Comparison of ENCODE assay signal across 15 cellular contexts in the genomic region with DNA sequence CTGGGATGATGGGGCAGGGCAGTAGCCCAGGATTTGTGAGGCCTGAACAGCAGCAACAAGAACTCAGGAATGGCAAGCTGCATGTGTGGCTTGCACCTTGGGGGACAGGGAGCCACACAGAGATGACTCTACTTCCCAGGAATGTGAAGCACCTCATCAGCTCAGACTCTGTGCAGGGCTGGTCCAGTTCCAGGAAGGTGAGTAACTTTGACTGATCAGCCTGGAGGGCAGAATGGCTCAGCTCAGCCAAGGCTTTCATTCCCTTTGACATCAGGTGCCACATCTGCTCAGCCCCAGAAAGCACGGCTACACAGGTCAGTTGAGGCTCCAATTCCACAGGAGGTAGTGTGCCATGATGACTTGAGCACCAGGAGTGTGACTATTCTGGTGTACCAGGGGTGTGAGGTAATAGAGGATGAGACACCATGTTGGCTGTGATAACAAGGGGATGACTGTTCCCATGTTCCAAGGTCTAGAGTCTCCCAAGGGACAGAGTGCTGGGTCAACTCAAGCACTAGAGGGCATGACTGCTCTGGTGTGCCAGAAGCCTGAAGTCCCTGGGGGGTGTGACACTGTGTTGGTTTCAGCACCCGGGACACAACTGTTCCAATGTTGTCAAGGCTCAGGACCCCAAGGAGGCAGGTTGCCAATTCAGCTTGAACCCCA.
DNase-seq lines count a peak whose midpoint lies in the region; ATAC-seq and TF ChIP-seq lines count a peak whose summit lies in the region.
"Had no signal": no experiment of that assay in that cellular context is flagged by ENCODE, and none has a peak within 500 bp of the region (broad histone marks: within the 10 kb centered on the region; RNA-seq: fewer than 3 reads in every experiment).

No MANE protein-coding gene starts in this region.

- H3K4me3 ChIP-seq in choroid plexus epithelial cell (ENCODE audit: low read depth, low read length) (no peak overlapping the region), mesendoderm (ENCODE audit: low read length) (no peak overlapping the region)
- H3K4me3 ChIP-seq: suprapubic skin had no signal

- no peaks in the 10 kb centered on the region for H3K79me2 ChIP-seq in mesendoderm (ENCODE audit: control insufficient read depth, insufficient read depth, low read length)

- no peak for TF ChIP-seq CTCF in choroid plexus epithelial cell (conservative IDR thresholded peaks at IDR 0.05; ENCODE audit: low read depth, low read length)

- no peak overlapping the region for H4K8ac ChIP-seq in mesendoderm (ENCODE audit: low read depth, low read length)

- no peak overlapping the region for H3K9ac ChIP-seq in mesendoderm (ENCODE audit: low read length)

- H2BK5ac ChIP-seq in mesendoderm (ENCODE audit: low read length): no peak overlapping the region

- no peak overlapping the region for H2AK5ac ChIP-seq in mesendoderm (ENCODE audit: low read length)

- no peak overlapping the region for H3K18ac ChIP-seq in mesendoderm (ENCODE audit: low read length)

- no peaks in the 10 kb centered on the region for H3K79me1 ChIP-seq in mesendoderm (ENCODE audit: low read length)

- no peak overlapping the region for H3K23ac ChIP-seq in mesendoderm (ENCODE audit: low read length)

- DNase-seq in ELR (ENCODE audit: low read depth) (peak; percentile 96), NCI-H226 (peak; percentile 92), choroid plexus epithelial cell (ENCODE audit: low read depth) (peak; percentile 40), mesendoderm (peak; percentile 53), NCI-H1694 (lab: John Stamatoyannopoulos, UW) (no peak), NCI-H446 treated with DMSO at 0.1 percent for 48 hours (lab: John Stamatoyannopoulos, UW) (no peak)
- DNase-seq in activated CD8-positive, alpha-beta memory T cell treated with anti-CD3 and anti-CD28 coated beads for 24 hours: no peak
- DNase-seq: activated naive CD8-positive, alpha-beta T cell treated with anti-CD3 and anti-CD28 coated beads, Interleukin-2, amount 50 U/mL, for 24 hours; NCI-H1092 treated with DMSO at 0.1 percent for 48 hours; NCI-H524 treated with DMSO at 0.1 percent for 48 hours had no signal

- H4K5ac ChIP-seq in mesendoderm (ENCODE audit: low read length): no peak overlapping the region

- H3K4me1 ChIP-seq in mesendoderm (ENCODE audit: control insufficient read depth, low read depth, low read length): no peaks in the 10 kb centered on the region
- H3K4me1 ChIP-seq: suprapubic skin had no signal

- ATAC-seq in GM19324 (IDR thresholded peaks at IDR 0.05; ENCODE audit: low FRiP score, unreplicated experiment): no peak
- ATAC-seq: activated naive CD8-positive, alpha-beta T cell treated with anti-CD3 and anti-CD28 coated beads, Interleukin-2, amount 50 U/mL, for 24 hours; Right ventricle myocardium inferior had no signal

- no peak overlapping the region for H2BK15ac ChIP-seq in mesendoderm (replicated peaks; ENCODE audit: low read depth)

- no peak overlapping the region for H3K4ac ChIP-seq in mesendoderm (ENCODE audit: low read depth, low read length)

- no peak overlapping the region for H2BK120ac ChIP-seq in mesendoderm (ENCODE audit: low read depth, low read length)

- WGBS in mesendoderm (ENCODE audit: extremely low coverage, insufficient coverage, low lambda C conversion rate): no CpG with 5 or more reads among the region's 2 CpGs

- no peak overlapping the region for H3K4me2 ChIP-seq in mesendoderm (ENCODE audit: low read length)

- no peak overlapping the region for H3K56ac ChIP-seq in mesendoderm (ENCODE audit: low read length)

- H3K36me3 ChIP-seq in mesendoderm (ENCODE audit: control insufficient read depth, insufficient read depth, low read length): no peaks in the 10 kb centered on the region
- H3K36me3 ChIP-seq: neutrophil, suprapubic skin had no signal

- H3K27ac ChIP-seq in mesendoderm (ENCODE audit: low read depth, low read length): no peak overlapping the region
- H3K27ac ChIP-seq: neutrophil, suprapubic skin, VCaP had no signal

- H3K27me3 ChIP-seq in mesendoderm (ENCODE audit: insufficient read depth, low read length, poor library complexity): no peaks in the 10 kb centered on the region
- H3K27me3 ChIP-seq: neutrophil, suprapubic skin had no signal

Comparison
In these comparisons a context has a peak if more than half of its experiments do, and no peak if none do; other contexts are left out.
1. DNase-seq: peak in ELR (single experiment), NCI-H226 (single experiment), choroid plexus epithelial cell (single experiment) and mesendoderm (single experiment); none in NCI-H1694 (single experiment), activated CD8-positive, alpha-beta memory T cell treated with anti-CD3 and anti-CD28 coated beads for 24 hours (single experiment) and NCI-H446 treated with DMSO at 0.1 percent for 48 hours (single experiment).